Comparison of ENCODE assay signal across 8 cellular contexts in the genomic region with DNA sequence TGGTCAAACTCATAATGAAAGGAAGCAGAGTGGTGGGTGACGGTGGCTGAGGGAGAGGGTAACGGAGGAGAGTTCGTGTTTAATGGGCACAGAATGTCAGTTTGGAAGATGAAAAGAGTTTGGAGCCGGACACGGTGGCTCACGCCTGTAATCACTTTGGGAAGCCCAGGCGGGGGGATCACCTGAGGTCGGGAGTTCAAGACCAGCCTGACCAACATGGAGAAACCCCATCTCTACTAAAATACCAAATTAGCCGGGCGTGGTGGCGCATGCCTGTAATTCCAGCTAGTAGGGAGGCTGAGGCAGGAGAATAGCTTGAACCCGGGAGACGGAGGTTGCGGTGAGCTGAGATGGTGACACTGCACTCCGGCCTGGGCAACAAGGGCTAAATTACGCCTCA. TPM values are rescaled to one million over a fixed set of nuclear protein-coding genes. Genes with fewer than 3 reads are reported as not detected.
DNase-seq lines count a peak whose midpoint lies in the region; ATAC-seq, FAIRE-seq and TF ChIP-seq lines count a peak whose summit lies in the region.

No MANE protein-coding gene starts in this region.

- TF ChIP-seq POLR2A in adrenal gland (IDR thresholded peaks at IDR 0.05), result no peak

- H3K27ac Mint-ChIP-seq in CD4-positive, alpha-beta memory T cell, result peak overlapping the region; percentile 82 to 97 (median 95)
- H3K27ac Mint-ChIP-seq in MCF 10A (ENCODE audit: low read depth, unreplicated experiment), result peak overlapping the region; percentile 81
- peak overlapping the region; percentile 82 to 95 for H3K27ac Mint-ChIP-seq in natural killer cell treated with Interleukin-12 subunit alpha and Interleukin-12 subunit beta and Interleukin-15 and Interleukin-18, amount 100 ng/mL, for 72 hours

- CTCF ChIA-PET in CD4-positive, alpha-beta memory T cell (lab: Charles Lee; ENCODE audit: partially characterized antibody), result no interaction called here
- CTCF ChIA-PET in MCF 10A (lab: Yijun Ruan, JAX), result interaction anchor here (1.0 to 1.4 kb wide), 4 partner anchors 8 to 39 kb away, joined by 3 to 5 read pairs (median 4); no protein-coding TSS in a partner anchor

- POLR2A ChIA-PET in CD4-positive, alpha-beta memory T cell (lab: Charles Lee; ENCODE audit: partially characterized antibody), result interaction anchor here (0.6 to 1.9 kb wide), 15 partner anchors 8 to 957 kb away, joined by 3 to 11 read pairs (median 4); a partner anchor contains a TSS
- POLR2A ChIA-PET in MCF 10A (lab: Yijun Ruan, JAX), result interaction anchor here (0.7 to 1.8 kb wide), 6 partner anchors 13 to 132 kb away, joined by 3 to 8 read pairs (median 3); no protein-coding TSS in a partner anchor

- FAIRE-seq in D721Med (lab: Jason Lieb, UNC), result no peak

- peak overlapping the region; percentile 81 to 96 (median 92) for H3K4me3 Mint-ChIP-seq in CD4-positive, alpha-beta memory T cell
- H3K4me3 Mint-ChIP-seq in MCF 10A (ENCODE audit: unreplicated experiment), result peak overlapping the region; percentile 87
- peak overlapping the region; percentile 91 for H3K4me3 Mint-ChIP-seq in natural killer cell treated with Interleukin-12 subunit alpha and Interleukin-12 subunit beta and Interleukin-15 and Interleukin-18, amount 100 ng/mL, for 72 hours

- no peak for TF ChIP-seq CTCF in LNCaP clone FGC (IDR thresholded peaks at IDR 0.05; ENCODE audit: control insufficient read depth, extremely low read depth, insufficient read depth)
- TF ChIP-seq CTCF in MCF 10A (IDR thresholded peaks at IDR 0.05; ENCODE audit: unreplicated experiment), result no peak
- no peak for TF ChIP-seq CTCF in foreskin keratinocyte (conservative IDR thresholded peaks at IDR 0.05)
- no peak for TF ChIP-seq CTCF in adrenal gland (IDR thresholded peaks at IDR 0.05)
- no peak for TF ChIP-seq CTCF in D721Med (IDR thresholded peaks at IDR 0.05; ENCODE audit: insufficient read depth, missing control alignments)

- intact Hi-C loops in CD4-positive, alpha-beta memory T cell (cut with micrococcal nuclease), result loop anchor here (5.0 kb wide), 1 partner anchor 107 kb away; no protein-coding TSS in a partner anchor
- intact Hi-C loops in MCF 10A (cut with micrococcal nuclease), result no loop called here
- intact Hi-C loops in adrenal gland (cut with DNase I), result no loop called here

- ATAC-seq in natural killer cell treated with Interleukin-12 subunit alpha and Interleukin-12 subunit beta and Interleukin-15 and Interleukin-18, amount 100 ng/mL, for 72 hours, result no peak
- ATAC-seq in foreskin keratinocyte (no peak), GM19395 (IDR thresholded peaks at IDR 0.05; ENCODE audit: unreplicated experiment) (no peak)

- H3K36me3 Mint-ChIP-seq in CD4-positive, alpha-beta memory T cell, result peaks cover 17 to 30% of the 10 kb centered on the region in 2 donors
- H3K36me3 Mint-ChIP-seq in MCF 10A (ENCODE audit: insufficient read depth, unreplicated experiment), result peaks cover 11% of the 10 kb centered on the region
- H3K36me3 Mint-ChIP-seq in natural killer cell treated with Interleukin-12 subunit alpha and Interleukin-12 subunit beta and Interleukin-15 and Interleukin-18, amount 100 ng/mL, for 72 hours, result peaks cover 31% of the 10 kb centered on the region

- H3K9me3 ChIP-seq in CD4-positive, alpha-beta memory T cell (ENCODE audit: control insufficient read depth in 1 of 2, low read length in 2 of 2), result no peaks in the 10 kb centered on the region
- H3K9me3 ChIP-seq in adrenal gland (replicated peaks in 1 of 3), result no peaks in the 10 kb centered on the region

- peak overlapping the region; percentile 82 to 84 for H3K4me3 ChIP-seq in CD4-positive, alpha-beta memory T cell (ENCODE audit: low read length in 2 of 2)
- peak overlapping the region; percentile 69 for H3K4me3 ChIP-seq in LNCaP clone FGC (ENCODE audit: low read depth, low read length)
- peak overlapping the region in 1 of 4 donors; percentile 79 for H3K4me3 ChIP-seq in adrenal gland

- peaks cover 31% of the 10 kb centered on the region for H3K4me1 ChIP-seq in CD4-positive, alpha-beta memory T cell (ENCODE audit: insufficient read depth, low read length)
- no peaks in the 10 kb centered on the region for H3K4me1 ChIP-seq in foreskin keratinocyte
- peaks cover 8 to 16% of the 10 kb centered on the region in 2 donors for H3K4me1 ChIP-seq in adrenal gland (replicated peaks in 1 of 2)

- peaks cover 12% of the 10 kb centered on the region for H3K36me3 ChIP-seq in CD4-positive, alpha-beta memory T cell (ENCODE audit: insufficient read depth, low read length)
- no peaks in the 10 kb centered on the region for H3K36me3 ChIP-seq in adrenal gland (replicated peaks in 1 of 2)

- H3K27me3 Mint-ChIP-seq in CD4-positive, alpha-beta memory T cell, result peaks cover 0 to 1% of the 10 kb centered on the region in 2 donors
- no peaks in the 10 kb centered on the region for H3K27me3 Mint-ChIP-seq in MCF 10A (ENCODE audit: insufficient read depth, unreplicated experiment)
- no peaks in the 10 kb centered on the region for H3K27me3 Mint-ChIP-seq in natural killer cell treated with Interleukin-12 subunit alpha and Interleukin-12 subunit beta and Interleukin-15 and Interleukin-18, amount 100 ng/mL, for 72 hours

- WGBS in adrenal gland, 4 donors, result 84 to 89% (median 88%) methylated on average over 16 of the region's 16 CpGs

- no TSS peak for BruUV-seq in MCF 10A (replicated peaks; lab: Mats Ljungman, UMichigan)

- DNase-seq in CD4-positive, alpha-beta memory T cell, result no peak
- no peak for DNase-seq in LNCaP clone FGC (ENCODE audit: low read depth)
- no peak for DNase-seq in MCF 10A (ENCODE audit: unreplicated experiment)
- no peak for DNase-seq in natural killer cell treated with Interleukin-12 subunit alpha and Interleukin-12 subunit beta and Interleukin-15 and Interleukin-18, amount 100 ng/mL, for 72 hours (ENCODE audit: low spot score)
- no peak for DNase-seq in foreskin keratinocyte
- no peak for DNase-seq in adrenal gland
- no peak for DNase-seq in D721Med (ENCODE audit: insufficient read length, low spot score)

- peaks cover 29 to 47% (median 38%) of the 10 kb centered on the region in 4 donors for H3K4me1 Mint-ChIP-seq in CD4-positive, alpha-beta memory T cell
- H3K4me1 Mint-ChIP-seq in MCF 10A (ENCODE audit: insufficient read depth, unreplicated experiment), result peaks cover 24% of the 10 kb centered on the region
- H3K4me1 Mint-ChIP-seq in natural killer cell treated with Interleukin-12 subunit alpha and Interleukin-12 subunit beta and Interleukin-15 and Interleukin-18, amount 100 ng/mL, for 72 hours (ENCODE audit: low read depth in 2 of 2), result peaks cover 42 to 51% of the 10 kb centered on the region in 2 donors

- no peaks in the 10 kb centered on the region for H3K9me3 Mint-ChIP-seq in CD4-positive, alpha-beta memory T cell
- H3K9me3 Mint-ChIP-seq in MCF 10A (ENCODE audit: unreplicated experiment), result no peaks in the 10 kb centered on the region
- no peaks in the 10 kb centered on the region for H3K9me3 Mint-ChIP-seq in natural killer cell treated with Interleukin-12 subunit alpha and Interleukin-12 subunit beta and Interleukin-15 and Interleukin-18, amount 100 ng/mL, for 72 hours

- no peak overlapping the region for H3K27ac ChIP-seq in CD4-positive, alpha-beta memory T cell (ENCODE audit: low read depth, low read length)
- H3K27ac ChIP-seq in foreskin keratinocyte (no peak overlapping the region), adrenal gland (no peak overlapping the region)

- no peaks in the 10 kb centered on the region for H3K27me3 ChIP-seq in CD4-positive, alpha-beta memory T cell (ENCODE audit: insufficient read depth, low read length)
- H3K27me3 ChIP-seq in foreskin keratinocyte, result no peaks in the 10 kb centered on the region
- H3K27me3 ChIP-seq in adrenal gland, result no peaks in the 10 kb centered on the region

RNA-seq across cellular contexts. Expression of a gene that starts 1.3 kb away (rescaled TPM):
- total RNA-seq in CD4-positive, alpha-beta memory T cell, result 10 to 100 TPM; 31.2 to 32.7 TPM
- 10 to 100 TPM; 16.1 to 19.0 TPM for polyA plus RNA-seq in CD4-positive, alpha-beta memory T cell
- total RNA-seq in MCF 10A (2022) (10.1 and 13.5 TPM in 2 replicates), foreskin keratinocyte (51.7 and 54.3 TPM in 2 replicates), adrenal gland (10 to 100 TPM in 4 of 8 donors, 1 to 10 TPM in 4; 3.6 to 11.8 (median 9.4) TPM)
- total RNA-seq in natural killer cell treated with Interleukin-12 subunit alpha and Interleukin-12 subunit beta and Interleukin-15 and Interleukin-18, amount 100 ng/mL, for 72 hours, result 100 to 1,000 TPM in 1 of 2 donors, 10 to 100 TPM in 1; 75.3 to 129 TPM
- polyA plus RNA-seq in foreskin keratinocyte (36.0 and 38.3 TPM in 2 replicates), adrenal gland (10 to 100 TPM in 1 of 3 donors, 1 to 10 TPM in 2; 3.4 to 11.5 (median 3.7) TPM)

RNA-seq across cellular contexts. Expression of a gene that starts 38.0 kb away (rescaled TPM):
- under 1 TPM; 0.06 TPM for total RNA-seq in CD4-positive, alpha-beta memory T cell
- not detected for polyA plus RNA-seq in CD4-positive, alpha-beta memory T cell
- total RNA-seq in MCF 10A (2022) (not detected in 2 replicates), foreskin keratinocyte (not detected in 2 replicates), adrenal gland (under 1 TPM in 2 of 8 donors, not detected in 6; 0.17 to 0.69 TPM)
- under 1 TPM; 0.33 to 0.50 TPM for total RNA-seq in natural killer cell treated with Interleukin-12 subunit alpha and Interleukin-12 subunit beta and Interleukin-15 and Interleukin-18, amount 100 ng/mL, for 72 hours
- polyA plus RNA-seq in foreskin keratinocyte (not detected in 2 replicates), adrenal gland (not detected)
